Comparison of ENCODE assay signal across 22 cellular contexts in genomic region chr15:35833590-35833989, GRCh38.
A peak's percentile ranks its signal among the peaks of the same experiment; 100 is the strongest.
DNase-seq lines count a peak whose midpoint lies in the region; ATAC-seq and TF ChIP-seq lines count a peak whose summit lies in the region.
"Had no signal": no experiment of that assay in that cellular context is flagged by ENCODE, and none has a peak within 500 bp of the region (broad histone marks: within the 10 kb centered on the region; RNA-seq: fewer than 3 reads in every experiment).

No MANE protein-coding gene starts in this region.

- TF ChIP-seq CTCF in AG10803 (conservative IDR thresholded peaks at IDR 0.05; ENCODE audit: low read length) (no peak), fibroblast of lung (conservative IDR thresholded peaks at IDR 0.05 in 1 of 2, IDR thresholded peaks at IDR 0.05 in 1 of 2; ENCODE audit: low read depth in 1 of 2, low read length in 2 of 2) (no peak), heart right ventricle (IDR thresholded peaks at IDR 0.05) (no peak)

- H4K20me1 ChIP-seq in fibroblast of lung (ENCODE audit: control insufficient read depth, extremely low read depth, insufficient read depth, low read length) = no peaks in the 10 kb centered on the region
- H4K20me1 ChIP-seq: BLaER1 treated with 17β-estradiol and CSF1 and Interleukin-3, amounts not matched to agents 10 nM and 100 nM had no signal

- ATAC-seq in heart right ventricle = no peak
- ATAC-seq: CD8-positive, alpha-beta T cell had no signal

- H3K4me2 ChIP-seq in fibroblast of lung (ENCODE audit: extremely low read depth, insufficient read depth, low read length) = no peak overlapping the region
- H3K4me2 ChIP-seq: BLaER1 treated with 17β-estradiol and CSF1 and Interleukin-3, amounts not matched to agents 10 nM and 100 nM had no signal

- H3K4me3 ChIP-seq in AG10803 (ENCODE audit: low read length) (no peak overlapping the region), fibroblast of lung (replicated peaks in 1 of 4; ENCODE audit: control extremely low read depth in 1 of 4, insufficient read depth in 1 of 4, low read depth in 3 of 4, low read length in 4 of 4) (no peak overlapping the region), heart right ventricle (no peak overlapping the region)
- H3K4me3 ChIP-seq: BLaER1 treated with 17β-estradiol and CSF1 and Interleukin-3, amounts not matched to agents 10 nM and 100 nM had no signal

- DNase-seq in AG10803 (ENCODE audit: low read depth) = peak; percentile 46
- peak; percentile 14 for DNase-seq in EH (ENCODE audit: low read depth)
- DNase-seq in amniotic epithelial cell (ENCODE audit: low read depth) = peak; percentile 59
- DNase-seq in fibroblast of lung (ENCODE audit: low read depth in 2 of 2) = peak; percentile 5 to 28
- DNase-seq in COLO668 (lab: John Stamatoyannopoulos, UW; ENCODE audit: unreplicated experiment) = no peak
- no peak for DNase-seq in NCI-H748 (lab: John Stamatoyannopoulos, UW; ENCODE audit: unreplicated experiment)
- no peak for DNase-seq in activated naive CD4-positive, alpha-beta T cell (lab: John Stamatoyannopoulos, UW)
- no peak for DNase-seq in heart right ventricle
- DNase-seq: 8988T; ACHN; AML-193; CD4-positive, alpha-beta T cell; CD8-positive, alpha-beta T cell; COR-L47; DMS 273 treated with DMSO at 0.1 percent for 48 hours; DMS153; DMS53; DMS79; DND-41; GF-D8 had no signal

- no peak overlapping the region for H3K9ac ChIP-seq in fibroblast of lung (ENCODE audit: insufficient read depth, low read length)
- H3K9ac ChIP-seq: BLaER1 treated with 17β-estradiol and CSF1 and Interleukin-3, amounts not matched to agents 10 nM and 100 nM had no signal

- no peaks in the 10 kb centered on the region for H3K79me2 ChIP-seq in fibroblast of lung (ENCODE audit: control insufficient read depth, insufficient read depth, low read length)

- intact Hi-C loops in heart right ventricle (cut with DNase I) = loop anchor here in 1 of 10 donors (10.0 kb wide), 1 partner anchor 289 kb away; the partner anchor contains the start of gene DPH6

- H3K27me3 ChIP-seq in fibroblast of lung (ENCODE audit: control insufficient read depth, insufficient read depth, low read length) (no peaks in the 10 kb centered on the region), heart right ventricle (no peaks in the 10 kb centered on the region)
- H3K27me3 ChIP-seq: BLaER1 treated with 17β-estradiol and CSF1 and Interleukin-3, amounts not matched to agents 10 nM and 100 nM had no signal

- no peak overlapping the region for H2AFZ ChIP-seq in fibroblast of lung (ENCODE audit: low read length)

- no peaks in the 10 kb centered on the region for H3K4me1 ChIP-seq in fibroblast of lung (ENCODE audit: control insufficient read depth, extremely low read depth, insufficient read depth, low read length)
- peaks cover 0 to 14% (median 5%) of the 10 kb centered on the region in 9 donors for H3K4me1 ChIP-seq in heart right ventricle
- H3K4me1 ChIP-seq: BLaER1 treated with 17β-estradiol and CSF1 and Interleukin-3, amounts not matched to agents 10 nM and 100 nM had no signal

- no peak overlapping the region for H3K27ac ChIP-seq in fibroblast of lung (ENCODE audit: insufficient read depth, low read length)
- H3K27ac ChIP-seq in heart right ventricle = no peak overlapping the region
- H3K27ac ChIP-seq: BLaER1 treated with 17β-estradiol and CSF1 and Interleukin-3, amounts not matched to agents 10 nM and 100 nM; C4-2B had no signal

- H3K36me3 ChIP-seq in fibroblast of lung (ENCODE audit: control insufficient read depth, insufficient read depth, low read length) (no peaks in the 10 kb centered on the region), heart right ventricle (no peaks in the 10 kb centered on the region)
- H3K36me3 ChIP-seq: BLaER1 treated with 17β-estradiol and CSF1 and Interleukin-3, amounts not matched to agents 10 nM and 100 nM had no signal

- H3K9me3 ChIP-seq in fibroblast of lung (ENCODE audit: control insufficient read depth, insufficient read depth, low read depth, low read length) (no peaks in the 10 kb centered on the region), heart right ventricle (peaks cover 0 to 3% (median 0%) of the 10 kb centered on the region in 11 donors)
- H3K9me3 ChIP-seq: BLaER1 treated with 17β-estradiol and CSF1 and Interleukin-3, amounts not matched to agents 10 nM and 100 nM had no signal

- 94 to 95% methylated on average over 1 of the region's 1 CpG for WGBS in heart right ventricle, 2 donors

Comparison
In these comparisons a context has a peak if more than half of its experiments do, and no peak if none do; other contexts are left out.
1. DNase-seq: peak in AG10803 (single experiment), EH (single experiment), amniotic epithelial cell (single experiment) and fibroblast of lung (2 of 2); none in COLO668 (single experiment), NCI-H748 (single experiment), activated naive CD4-positive, alpha-beta T cell (0 of 4) and heart right ventricle (0 of 2).